In the genomic region with DNA sequence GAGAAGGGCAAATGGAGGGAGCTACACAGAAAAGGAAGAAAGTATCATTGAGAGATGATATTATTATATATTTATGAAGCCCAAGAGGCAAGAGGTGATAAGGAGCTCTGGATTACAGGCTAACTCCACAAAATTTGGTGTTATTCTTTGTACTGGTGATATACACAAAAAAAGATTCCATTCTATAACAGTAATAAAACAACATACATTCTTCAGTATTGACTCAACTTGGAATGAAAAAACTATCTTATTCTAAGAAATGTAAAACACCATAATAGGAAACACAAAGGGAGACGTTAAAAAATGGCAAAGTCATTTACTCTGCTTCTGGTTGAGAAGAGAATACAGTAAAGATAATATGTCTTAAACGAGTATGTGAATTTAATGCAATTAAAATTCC, we compare ENCODE assay signal across 18 cellular contexts.
DNase-seq lines count a peak whose midpoint lies in the region; ATAC-seq, FAIRE-seq and TF ChIP-seq lines count a peak whose summit lies in the region.
"Had no signal": no experiment of that assay in that cellular context is flagged by ENCODE, and none has a peak within 500 bp of the region (broad histone marks: within the 10 kb centered on the region; RNA-seq: fewer than 3 reads in every experiment).

No MANE protein-coding gene starts in this region.

- H3K27ac ChIP-seq in foreskin keratinocyte: peak overlapping the region; percentile 20
- H3K27ac ChIP-seq: colonic mucosa, sigmoid colon had no signal

- peaks cover 37% of the 10 kb centered on the region for H3K4me1 ChIP-seq in foreskin keratinocyte
- H3K4me1 ChIP-seq: colonic mucosa had no signal

- FAIRE-seq in HTR-8/SVneo (lab: Jason Lieb, UNC): no peak

- H3K4me3 ChIP-seq in astrocyte of the cerebellum (ENCODE audit: low read depth, low read length): no peak overlapping the region
- H3K4me3 ChIP-seq: colonic mucosa, sigmoid colon had no signal

- ATAC-seq in foreskin keratinocyte: peak; percentile 3
- no peak for ATAC-seq in HG03432 (IDR thresholded peaks at IDR 0.05; ENCODE audit: unreplicated experiment)
- ATAC-seq: stimulated activated naive CD8-positive, alpha-beta T cell treated with anti-CD3 and anti-CD28 coated beads, Interleukin-15, amount 100 ng/mL, for 72 hours had no signal

- no peaks in the 10 kb centered on the region for H3K27me3 ChIP-seq in foreskin keratinocyte
- H3K27me3 ChIP-seq: colonic mucosa, sigmoid colon had no signal

- in situ Hi-C loops in astrocyte of the cerebellum (cut with HindIII; ENCODE audit: low sequenced_read_pairs): no loop called here
- in situ Hi-C loops in G401 (cut with HindIII; ENCODE audit: low sequenced_read_pairs): no loop called here

- TF ChIP-seq CTCF in astrocyte of the cerebellum (IDR thresholded peaks at IDR 0.05; ENCODE audit: low read depth, low read length, missing control alignments) (no peak), foreskin keratinocyte (conservative IDR thresholded peaks at IDR 0.05) (no peak)

- DNase-seq in AG08395 (ENCODE audit: low spot score): peak; percentile 63
- DNase-seq in HTR-8/SVneo (ENCODE audit: insufficient read length, low spot score): peak; percentile 41
- peak; percentile 38 for DNase-seq in astrocyte of the cerebellum (ENCODE audit: low read depth)
- DNase-seq in foreskin keratinocyte: peak; percentile 41 to 71
- DNase-seq in occipital lobe (lab: John Stamatoyannopoulos, UW): no peak
- no peak for DNase-seq in G401 (ENCODE audit: low spot score)
- no peak for DNase-seq in stimulated activated CD4-positive, alpha-beta T cell treated with anti-CD3 and anti-CD28 coated beads, Interleukin-2, amount 100 ng/mL, for 48 hours
- DNase-seq: activated CD4-positive, alpha-beta T cell treated with anti-CD3 and anti-CD28 coated beads for 48 hours; activated naive CD8-positive, alpha-beta T cell treated with anti-CD3 and anti-CD28 coated beads for 36 hours; activated T-cell treated with anti-CD3 and anti-CD28 coated beads, Interleukin-2, amount 50 U/mL, for 24 hours; colonic mucosa; H7; NCI-H187 treated with DMSO at 0.1 percent for 48 hours; NCI-H524; RPMI8226; sigmoid colon; stimulated activated naive CD8-positive, alpha-beta T cell treated with anti-CD3 and anti-CD28 coated beads, Interleukin-15, amount 100 ng/mL, for 72 hours had no signal

Comparison
In these comparisons a context has a peak if more than half of its experiments do, and no peak if none do; other contexts are left out.
1. DNase-seq: peak in AG08395 (single experiment), HTR-8/SVneo (single experiment), astrocyte of the cerebellum (single experiment) and foreskin keratinocyte (2 of 2); none in occipital lobe (single experiment), G401 (single experiment) and stimulated activated CD4-positive, alpha-beta T cell treated with anti-CD3 and anti-CD28 coated beads, Interleukin-2, amount 100 ng/mL, for 48 hours (0 of 2).